8 cellular contexts compared by ENCODE assay signal in the genomic region with DNA sequence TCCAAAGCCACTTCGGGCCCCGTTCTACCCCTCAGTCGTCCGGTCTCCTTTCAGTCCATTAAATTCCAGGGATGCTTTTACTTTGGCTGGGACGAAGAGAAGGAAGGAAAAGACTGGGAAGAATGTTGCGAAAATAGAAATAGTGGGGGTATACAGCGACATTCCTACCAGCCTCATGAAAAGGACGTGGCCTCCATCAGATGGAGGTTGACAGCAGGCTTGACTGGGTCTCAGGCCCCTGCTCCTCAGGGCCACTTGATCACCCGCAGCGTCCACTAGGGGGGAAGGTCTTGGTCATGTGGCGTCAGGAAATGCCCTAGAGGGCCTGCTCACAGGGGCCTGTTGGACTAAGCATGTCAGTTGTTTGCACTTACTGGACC. TPM values are rescaled to one million over a fixed set of nuclear protein-coding genes. Genes with fewer than 3 reads are reported as not detected.
A peak's percentile ranks its signal among the peaks of the same experiment; 100 is the strongest.
DNase-seq lines count a peak whose midpoint lies in the region; ATAC-seq, FAIRE-seq and TF ChIP-seq lines count a peak whose summit lies in the region.

No MANE protein-coding gene starts in this region.

- H3K36me3 Mint-ChIP-seq in MCF 10A (ENCODE audit: insufficient read depth, unreplicated experiment) = peaks cover 5% of the 10 kb centered on the region

- H3K9me3 ChIP-seq in DOHH2 (ENCODE audit: control insufficient read depth, insufficient read depth, low read length) = no peaks in the 10 kb centered on the region
- no peaks in the 10 kb centered on the region for H3K9me3 ChIP-seq in iPS-18a (ENCODE audit: control insufficient read depth, low read depth, low read length)

- no peak overlapping the region for H3K27ac Mint-ChIP-seq in MCF 10A (ENCODE audit: low read depth, unreplicated experiment)

- intact Hi-C loops in MCF 10A (cut with micrococcal nuclease) = loop anchor here (1.0 to 5.0 kb wide), 7 partner anchors 71 to 531 kb away; no protein-coding TSS in a partner anchor

- BruUV-seq in MCF 10A (replicated peaks; lab: Mats Ljungman, UMichigan) = TSS peak; percentile 94

- no peaks in the 10 kb centered on the region for H3K9me2 ChIP-seq in DOHH2 (replicated peaks; ENCODE audit: control insufficient read depth, low read length)

- H3K9ac ChIP-seq in iPS-18a (ENCODE audit: low read length) = peak overlapping the region; percentile 78

- H3K36me3 ChIP-seq in DOHH2 (ENCODE audit: control insufficient read depth, low read length) (no peaks in the 10 kb centered on the region), iPS-18a (ENCODE audit: control insufficient read depth, low read depth, low read length) (no peaks in the 10 kb centered on the region)

- FAIRE-seq in RCC 7860 (lab: Jason Lieb, UNC) = peak; percentile 50

- peaks cover 27% of the 10 kb centered on the region for H3K4me1 ChIP-seq in DOHH2 (ENCODE audit: control insufficient read depth, low read length)
- peaks cover 38% of the 10 kb centered on the region for H3K4me1 ChIP-seq in iPS-18a (ENCODE audit: control insufficient read depth, low read depth, low read length)

- no peaks in the 10 kb centered on the region for H3K27me3 ChIP-seq in DOHH2 (ENCODE audit: control insufficient read depth, low read length)
- no peaks in the 10 kb centered on the region for H3K27me3 ChIP-seq in iPS-18a (ENCODE audit: control insufficient read depth, insufficient read depth, low read length)

- H3K9me3 Mint-ChIP-seq in MCF 10A (ENCODE audit: unreplicated experiment) = no peaks in the 10 kb centered on the region

- peak; percentile 42 for ATAC-seq in GM21367 (IDR thresholded peaks at IDR 0.05; ENCODE audit: unreplicated experiment)

- DNase-seq in HS-5 (ENCODE audit: low read depth) (peak; percentile 58), RCC 7860 (ENCODE audit: low spot score) (peak; percentile 64), MCF 10A (ENCODE audit: unreplicated experiment) (peak; percentile 76), retinal pigment epithelial cell (ENCODE audit: low read depth) (peak; percentile 60), foreskin melanocyte (no peak)

- H3K27me3 Mint-ChIP-seq in MCF 10A (ENCODE audit: insufficient read depth, unreplicated experiment) = no peaks in the 10 kb centered on the region

- CTCF ChIA-PET in MCF 10A (lab: Yijun Ruan, JAX) = interaction anchor here (0.9 kb wide), 1 partner anchor 10 kb away, joined by 3 read pairs; no protein-coding TSS in a partner anchor

- peaks cover 16% of the 10 kb centered on the region for H3K4me1 Mint-ChIP-seq in MCF 10A (ENCODE audit: insufficient read depth, unreplicated experiment)

- H3K4me3 ChIP-seq in DOHH2 (ENCODE audit: low read length) = peak overlapping the region; percentile 80
- H3K4me3 ChIP-seq in iPS-18a (ENCODE audit: low read length) = peak overlapping the region; percentile 76
- H3K4me3 ChIP-seq in retinal pigment epithelial cell (ENCODE audit: low read length) = peak overlapping the region; percentile 65

- H3K27ac ChIP-seq in DOHH2 (ENCODE audit: low read depth, low read length) = no peak overlapping the region
- peak overlapping the region; percentile 66 for H3K27ac ChIP-seq in iPS-18a (ENCODE audit: low read length)

- H4K20me1 ChIP-seq in DOHH2 (ENCODE audit: control insufficient read depth, insufficient read depth, low read depth, low read length) = no peaks in the 10 kb centered on the region

- H3F3A ChIP-seq in DOHH2 (ENCODE audit: control insufficient read depth, insufficient read depth) = peaks cover 9% of the 10 kb centered on the region

- no peak overlapping the region for H3K4me3 Mint-ChIP-seq in MCF 10A (ENCODE audit: unreplicated experiment)

- H3K79me2 ChIP-seq in DOHH2 (ENCODE audit: control insufficient read depth, low read length) = peaks cover 3% of the 10 kb centered on the region; the same call in 1 of the 2 replicates

- H3K4me2 ChIP-seq in DOHH2 (ENCODE audit: low read length) = peak overlapping the region; percentile 81

- POLR2A ChIA-PET in MCF 10A (lab: Yijun Ruan, JAX) = interaction anchor here (1.0 to 3.6 kb wide), 6 partner anchors 21 to 388 kb away, joined by 3 to 15 read pairs (median 6); no protein-coding TSS in a partner anchor

- no peak for TF ChIP-seq CTCF in DOHH2 (IDR thresholded peaks at IDR 0.05; ENCODE audit: low read depth, low read length, poor library complexity, severe bottlenecking)
- peak; percentile 22 for TF ChIP-seq CTCF in MCF 10A (IDR thresholded peaks at IDR 0.05; ENCODE audit: unreplicated experiment)
- TF ChIP-seq CTCF in retinal pigment epithelial cell (conservative IDR thresholded peaks at IDR 0.05; ENCODE audit: low read depth, low read length) = peak; percentile 54

RNA-seq across cellular contexts. Expression of a gene that starts 0.7 kb away (rescaled TPM):
- total RNA-seq in MCF 10A (2022) = 44.1 and 47.6 TPM in 2 replicates
